ENCODE assay signal across 27 cellular contexts in genomic region chr5:128345247-128345646, GRCh38.
"Had no signal": no experiment of that assay in that cellular context is flagged by ENCODE, and none has a peak within 500 bp of the region (broad histone marks: within the 10 kb centered on the region; RNA-seq: fewer than 3 reads in every experiment).

No MANE protein-coding gene starts in this region.

- H3K27me3 ChIP-seq: heart left ventricle, left lung, neural progenitor cell, tibial nerve, upper lobe of left lung, vagina had no signal

- H3K36me3 ChIP-seq: left lung, upper lobe of left lung, vagina had no signal

- H3K27ac ChIP-seq: left lung, neural progenitor cell, parathyroid adenoma, tibial nerve, upper lobe of left lung, vagina had no signal

- H3K9me3 Mint-ChIP-seq: mesothelial cell of epicardium, nephron progenitor cell, neural progenitor cell had no signal

- H3K9me3 ChIP-seq: heart left ventricle, left lung, tibial nerve, upper lobe of left lung, vagina had no signal

- H3K4me3 Mint-ChIP-seq: mesothelial cell of epicardium; natural killer cell; nephron progenitor cell; neural progenitor cell; stimulated activated memory B cell treated with anti-CD40 and anti-IgM and Interleukin-4, amounts not matched to agents 10 μg/mL and 1 μg/mL and 100 μg/mL, for 72 hours; stimulated activated naive CD8-positive, alpha-beta T cell treated with anti-CD3 and anti-CD28 coated beads, Interleukin-15, amount 100 ng/mL, for 72 hours had no signal

- H3K9ac ChIP-seq: neural progenitor cell, parathyroid adenoma had no signal

- H3K36me3 Mint-ChIP-seq: naive B cell; natural killer cell; stimulated activated memory B cell treated with anti-CD40 and anti-IgM and Interleukin-4, amounts not matched to agents 10 μg/mL and 1 μg/mL and 100 μg/mL, for 72 hours had no signal

- H3K27ac Mint-ChIP-seq: mesothelial cell of epicardium; naive B cell; natural killer cell; nephron progenitor cell; neural progenitor cell; stimulated activated memory B cell treated with anti-CD40 and anti-IgM and Interleukin-4, amounts not matched to agents 10 μg/mL and 1 μg/mL and 100 μg/mL, for 72 hours; stimulated activated naive CD8-positive, alpha-beta T cell treated with anti-CD3 and anti-CD28 coated beads, Interleukin-15, amount 100 ng/mL, for 72 hours had no signal

- H3K4me1 Mint-ChIP-seq: naive B cell; natural killer cell; nephron progenitor cell; neural progenitor cell; stimulated activated memory B cell treated with anti-CD40 and anti-IgM and Interleukin-4, amounts not matched to agents 10 μg/mL and 1 μg/mL and 100 μg/mL, for 72 hours; stimulated activated naive CD8-positive, alpha-beta T cell treated with anti-CD3 and anti-CD28 coated beads, Interleukin-15, amount 100 ng/mL, for 72 hours had no signal

- ATAC-seq: left colon; left lung; natural killer cell; sciatic nerve; stimulated activated memory B cell treated with anti-CD40 and anti-IgM and Interleukin-4, amounts not matched to agents 10 μg/mL and 1 μg/mL and 100 μg/mL, for 72 hours; stimulated activated naive CD8-positive, alpha-beta T cell treated with anti-CD3 and anti-CD28 coated beads, Interleukin-15, amount 100 ng/mL, for 72 hours had no signal

- H3K4me1 ChIP-seq: neural progenitor cell, parathyroid adenoma, tibial nerve, vagina had no signal

- DNase-seq: glutamatergic neuron; hippocampal formation; kidney glomerular epithelial cell; left colon; mesendoderm; naive B cell; natural killer cell; nephron progenitor cell; small intestine; stimulated activated CD4-positive, alpha-beta T cell treated with anti-CD3 and anti-CD28 coated beads, Interleukin-1b, Interleukin-23, amount 100 ng/mL, for 48 hours; stimulated activated CD4-positive, alpha-beta T cell treated with anti-CD3 and anti-CD28 coated beads, Interleukin-2, amount 100 ng/mL, for 48 hours; stimulated activated CD4-positive, alpha-beta T cell treated with anti-CD3 and anti-CD28 coated beads, Interleukin-4, amount 100 ng/mL, for 4 hours; stimulated activated CD8-positive, alpha-beta memory T cell treated with anti-CD3 and anti-CD28 coated beads, Interleukin-4, amount 100 ng/mL, for 48 hours; stimulated activated naive CD4-positive, alpha-beta T cell treated with Interleukin-2 at 50 U/mL for 16 hours; stimulated activated naive CD8-positive, alpha-beta T cell treated with anti-CD3 and anti-CD28 coated beads, Interleukin-15, amount 100 ng/mL, for 72 hours; substantia nigra had no signal

- H3K27me3 Mint-ChIP-seq: naive B cell; stimulated activated memory B cell treated with anti-CD40 and anti-IgM and Interleukin-4, amounts not matched to agents 10 μg/mL and 1 μg/mL and 100 μg/mL, for 72 hours; stimulated activated naive CD8-positive, alpha-beta T cell treated with anti-CD3 and anti-CD28 coated beads, Interleukin-15, amount 100 ng/mL, for 72 hours had no signal

- H3K4me3 ChIP-seq: heart left ventricle, left lung, lung, neural progenitor cell, tibial nerve, upper lobe of left lung, vagina had no signal
